Comparison of ENCODE assay signal across 8 cellular contexts in the genomic region with DNA sequence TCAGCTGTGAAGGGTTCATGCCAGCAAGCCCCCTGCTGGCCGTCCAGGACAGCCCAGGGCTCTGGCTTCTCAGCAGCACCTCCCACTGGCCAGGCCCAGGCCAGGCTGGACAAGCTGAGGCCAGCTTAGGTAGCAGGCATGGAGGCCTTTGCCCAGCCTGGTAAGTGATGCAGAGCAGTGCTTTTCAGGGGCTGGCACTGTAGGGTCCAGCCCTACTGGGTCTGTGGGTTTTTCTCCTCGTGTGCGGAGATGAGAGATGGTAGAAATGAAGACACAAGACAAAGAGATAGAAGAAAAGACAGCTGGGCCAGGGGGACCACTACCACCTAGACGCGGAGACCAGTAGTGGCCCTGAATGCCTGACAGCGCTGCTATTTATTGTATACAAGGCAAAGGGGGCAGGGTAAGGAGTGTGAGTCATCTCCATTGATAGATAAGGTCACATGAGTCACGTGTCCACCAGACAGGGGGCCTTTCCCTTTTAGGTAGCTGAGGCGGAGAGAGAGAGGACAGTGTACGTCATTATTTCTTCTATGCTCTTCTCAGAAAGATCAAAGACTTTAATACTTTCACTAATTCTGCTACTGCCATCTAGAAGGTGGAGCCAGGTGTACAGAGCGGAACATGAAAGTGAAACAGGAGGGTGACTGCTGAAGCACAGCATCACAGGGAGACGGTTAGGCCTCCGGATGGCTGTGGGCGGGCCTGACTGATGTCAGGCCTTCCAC. TPM values are rescaled to one million over a fixed set of nuclear protein-coding genes. Genes with fewer than 3 reads are reported as not detected.
DNase-seq lines count a peak whose midpoint lies in the region; ATAC-seq and TF ChIP-seq lines count a peak whose summit lies in the region.
"Not testable (repeated sequence)": the region's sequence is repeated elsewhere in the genome, so short reads cannot be mapped to it uniquely, and the experiment has no call there.

No MANE protein-coding gene starts in this region.

- DNase-seq in NCI-H748 (lab: John Stamatoyannopoulos, UW; ENCODE audit: unreplicated experiment) (peak; percentile 30), brain microvascular endothelial cell (peak; percentile 83), islet precursor cell (peak; percentile 88), spleen (peak; percentile 84)
- peak; percentile 84 for DNase-seq in activated CD4-positive, alpha-beta T cell treated with anti-CD3 and anti-CD28 coated beads for 48 hours

- TF ChIP-seq CTCF in brain microvascular endothelial cell (IDR thresholded peaks at IDR 0.05; ENCODE audit: low read depth, low read length, missing control alignments) (peak; percentile 59), spleen (IDR thresholded peaks at IDR 0.05 in 8 of 11, conservative IDR thresholded peaks at IDR 0.05 in 3 of 11) (peak in 10 of 11 experiments; percentile 19 to 68 (median 49))

- not testable (repeated sequence) for H3K4me1 ChIP-seq in ACC112 (ENCODE audit: control insufficient read depth, insufficient read depth, low read length, unreplicated experiment)
- peaks cover 4 to 47% (median 19%) of the 10 kb centered on the region in 6 donors for H3K4me1 ChIP-seq in spleen

- H3K27me3 ChIP-seq in ACC112 (ENCODE audit: insufficient read depth, low read length); brain microvascular endothelial cell (replicated peaks); spleen (replicated peaks in 1 of 7): not testable (repeated sequence)

- peak; percentile 77 for ATAC-seq in GM18907 (IDR thresholded peaks at IDR 0.05; ENCODE audit: unreplicated experiment)
- peak; percentile 78 for ATAC-seq in HG02981 (IDR thresholded peaks at IDR 0.05; ENCODE audit: unreplicated experiment)

- H3K79me2 ChIP-seq in ACC112 (ENCODE audit: control insufficient read depth, insufficient read depth, low read length, unreplicated experiment) = peaks cover 12% of the 10 kb centered on the region

- not testable (repeated sequence) for H3K4me3 ChIP-seq in ACC112 (ENCODE audit: low read depth, low read length); brain microvascular endothelial cell (ENCODE audit: low read depth, low read length)
- H3K4me3 ChIP-seq in spleen = peak overlapping the region in 1 of 8 donors; percentile 39

- in situ Hi-C loops in brain microvascular endothelial cell (cut with HindIII; ENCODE audit: low pct_ligation_motif_present, low sequenced_read_pairs) = not testable (repeated sequence)

- not testable (repeated sequence) for TF ChIP-seq POLR2A in spleen (IDR thresholded peaks at IDR 0.05)

- intact Hi-C loops in spleen (cut with DNase I; ENCODE audit: low total_unique reads) = loop anchor here (10.0 kb wide), 1 partner anchor 210 kb away; no protein-coding TSS in a partner anchor

- not testable (repeated sequence) for H2AFZ ChIP-seq in ACC112 (ENCODE audit: low read length, unreplicated experiment)

- not testable (repeated sequence) for H3K9me3 ChIP-seq in spleen

- H3K27ac ChIP-seq in ACC112 (ENCODE audit: low read depth, low read length) = peak overlapping the region; percentile 85
- peak overlapping the region; percentile 92 for H3K27ac ChIP-seq in brain microvascular endothelial cell
- peak overlapping the region; percentile 78 to 90 (median 88) for H3K27ac ChIP-seq in spleen

- WGBS in spleen, 5 donors = 47 to 57% (median 48%) methylated on average over 9 to 11 of the region's 13 CpGs

- H3K36me3 ChIP-seq in ACC112 (ENCODE audit: insufficient read depth, low read length) (peaks cover 31% of the 10 kb centered on the region), brain microvascular endothelial cell (replicated peaks) (peaks cover 46% of the 10 kb centered on the region), spleen (peaks cover 3 to 82% (median 41%) of the 10 kb centered on the region in 6 donors)

RNA-seq across cellular contexts. Expression of gene PILRB, which starts 13.2 kb away (rescaled TPM):
- 100 to 1,000 TPM in 2 of 7 donors, 10 to 100 TPM in 5; 66.2 to 114 (median 70.5) TPM for total RNA-seq in spleen
- polyA plus RNA-seq in spleen = 10 to 100 TPM; 56.8 to 97.5 (median 95.0) TPM

RNA-seq across cellular contexts. Expression of gene PILRA, which starts 28.6 kb away (rescaled TPM):
- 10 to 100 TPM; 19.8 to 61.1 (median 30.9) TPM for total RNA-seq in spleen
- polyA plus RNA-seq in spleen = 10 to 100 TPM in 2 of 3 donors, 1 to 10 TPM in 1; 5.8 to 18.8 (median 11.7) TPM

RNA-seq across cellular contexts. Expression of gene SPDYE3, which starts 37.2 kb away (rescaled TPM):
- total RNA-seq in spleen = not detected
- under 1 TPM; 0.09 to 0.22 (median 0.15) TPM for polyA plus RNA-seq in spleen

Comparison
In these comparisons a context has a peak if more than half of its experiments do, and no peak if none do; other contexts are left out.
1. DNase-seq: peak in every context shown above with its lines; median percentile 88 in islet precursor cell; 84 in activated CD4-positive, alpha-beta T cell treated with anti-CD3 and anti-CD28 coated beads for 48 hours; 84 in spleen; 83 in brain microvascular endothelial cell; 30 in NCI-H748.